1 cellular context compared by ENCODE assay signal in genomic region chr9:98707158-98708102, GRCh38.
TF ChIP-seq lines count a peak whose summit lies in the region.

No MANE protein-coding gene starts in this region.

TF ChIP-seq in HCT116, 20 proteins besides CTCF, POLR2A, EP300 and RAD21 (continued from another document):
- TF ChIP-seq REST (IDR thresholded peaks at IDR 0.05; ENCODE audit: low read depth) (no peak), YY1 (IDR thresholded peaks at IDR 0.05; ENCODE audit: extremely low read depth, insufficient replicate concordance, low read depth, low read length) (no peak), ZBTB33 (IDR thresholded peaks at IDR 0.05; ENCODE audit: extremely low read depth, insufficient replicate concordance, low read length) (no peak), SIN3A (IDR thresholded peaks at IDR 0.05; ENCODE audit: low read depth) (no peak), JUND (IDR thresholded peaks at IDR 0.05) (no peak), TCF7L2 (IDR thresholded peaks at IDR 0.05; ENCODE audit: borderline replicate concordance, extremely low read depth, insufficient read depth, insufficient read length) (no peak), ATF3 (IDR thresholded peaks at IDR 0.05) (no peak), ZNF274 (IDR thresholded peaks at IDR 0.05; ENCODE audit: low read depth, low read length) (no peak)
